17 cellular contexts compared by ENCODE assay signal in the genomic region with DNA sequence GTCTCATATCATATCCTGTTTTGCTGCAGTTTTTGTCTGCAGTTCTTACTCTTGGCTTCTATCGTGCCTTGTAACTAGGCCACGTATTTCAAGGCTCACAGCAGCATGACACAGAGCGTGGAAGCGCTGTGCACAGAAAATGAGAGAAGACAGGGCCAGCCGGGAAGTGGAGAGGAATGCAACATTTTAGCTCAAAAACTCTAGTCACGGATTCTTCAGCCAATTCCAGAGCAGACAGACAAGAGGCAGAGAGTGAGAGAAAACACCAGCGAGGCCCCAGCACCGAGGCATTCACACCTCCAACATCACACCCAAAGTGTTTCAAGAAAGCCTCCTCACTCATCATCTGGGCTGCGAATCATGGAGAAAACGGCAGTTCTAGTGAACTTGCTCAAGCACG.
DNase-seq lines count a peak whose midpoint lies in the region; ATAC-seq and TF ChIP-seq lines count a peak whose summit lies in the region.
"Had no signal": no experiment of that assay in that cellular context is flagged by ENCODE, and none has a peak within 500 bp of the region (broad histone marks: within the 10 kb centered on the region; RNA-seq: fewer than 3 reads in every experiment).

No MANE protein-coding gene starts in this region.

- no peak overlapping the region for H3K18ac ChIP-seq in H9 (ENCODE audit: insufficient read length, low read depth, low read length)

- H4K20me1 ChIP-seq in H9 (ENCODE audit: control insufficient read depth, insufficient read depth, insufficient read length): no peaks in the 10 kb centered on the region
- H4K20me1 ChIP-seq: BLaER1 had no signal

- WGBS in H9 (ENCODE audit: extremely low coverage, insufficient read length, low lambda C conversion rate): no CpG with 5 or more reads among the region's 11 CpGs

- H3T11ph ChIP-seq in H9 (ENCODE audit: low read length): no peak overlapping the region

- no peak overlapping the region for H3K4me3 ChIP-seq in fibroblast of the aortic adventitia (ENCODE audit: low read depth, low read length)
- H3K4me3 ChIP-seq: BLaER1 had no signal

- no peaks in the 10 kb centered on the region for H3K23me2 ChIP-seq in H9 (ENCODE audit: insufficient read length, low read depth, low read length, poor library complexity, severe bottlenecking)

- peaks cover 0 to 11% (median 7%) of the 10 kb centered on the region in 3 experiments; a peak in 5 of 7 replicates for H3K36me3 Mint-ChIP-seq in H9 (ENCODE audit: insufficient read depth in 1 of 3, low read depth in 3 of 3)
- H3K36me3 Mint-ChIP-seq: CD8-positive, alpha-beta T cell had no signal

- no peak for TF ChIP-seq CTCF in H9 (conservative IDR thresholded peaks at IDR 0.05)
- TF ChIP-seq CTCF in fibroblast of the aortic adventitia (IDR thresholded peaks at IDR 0.05; ENCODE audit: insufficient read depth, low read length): no peak

- no peak overlapping the region for H3K27ac ChIP-seq in H9 (ENCODE audit: insufficient read length, low read depth, low read length)
- H3K27ac ChIP-seq: BLaER1 had no signal

- H3K27me3 ChIP-seq in H9 (ENCODE audit: insufficient read depth, low read length): no peaks in the 10 kb centered on the region
- H3K27me3 ChIP-seq: BLaER1 had no signal

- H4K5ac ChIP-seq in H9 (ENCODE audit: insufficient read length, low read depth, low read length): no peak overlapping the region

- no peak overlapping the region for H2BK5ac ChIP-seq in H9 (ENCODE audit: insufficient read length, low read length)

- H3K14ac ChIP-seq in H9 (ENCODE audit: insufficient read depth, low read length): no peak overlapping the region

- H3K4me1 ChIP-seq in H9 (ENCODE audit: insufficient read depth, low read length): no peaks in the 10 kb centered on the region
- H3K4me1 ChIP-seq: BLaER1 had no signal

- no peak overlapping the region for H2BK12ac ChIP-seq in H9 (ENCODE audit: insufficient read length, low read depth, low read length)

- ATAC-seq in GM18858 (IDR thresholded peaks at IDR 0.05; ENCODE audit: unreplicated experiment): no peak
- ATAC-seq: CD8-positive, alpha-beta T cell had no signal

- peaks cover 0 to 4% of the 10 kb centered on the region in 2 experiments; a peak in 3 of 4 replicates for H3K4me1 Mint-ChIP-seq in H9

- no peak overlapping the region for H2BK120ac ChIP-seq in H9 (ENCODE audit: low read depth, low read length, poor library complexity, severe bottlenecking)

- H2BK15ac ChIP-seq in H9 (ENCODE audit: low read depth, low read length): no peak overlapping the region

- H4K8ac ChIP-seq in H9 (replicated peaks; ENCODE audit: insufficient read length, low read depth, low read length): no peak overlapping the region

- no peak overlapping the region for H3K4me2 ChIP-seq in H9 (ENCODE audit: insufficient read depth, insufficient read length, low read length)
- H3K4me2 ChIP-seq: BLaER1 had no signal

- no peaks in the 10 kb centered on the region for H3K79me2 ChIP-seq in H9 (ENCODE audit: insufficient read depth, low read length)

- no peak overlapping the region for H4K91ac ChIP-seq in H9 (ENCODE audit: insufficient read length, low read depth, low read length)

- no peak overlapping the region for H3K23ac ChIP-seq in H9 (ENCODE audit: insufficient read length, low read depth, low read length)

- no peak overlapping the region for H2AK5ac ChIP-seq in H9 (ENCODE audit: insufficient read length, low read length)

- no peak overlapping the region for H2BK20ac ChIP-seq in H9 (ENCODE audit: low read depth, low read length, poor library complexity, severe bottlenecking)

- H3K4ac ChIP-seq in H9 (ENCODE audit: low read depth, low read length): no peak overlapping the region

- H3K9ac ChIP-seq in H9 (ENCODE audit: extremely low read depth, insufficient read length, low read length): no peak overlapping the region
- H3K9ac ChIP-seq: BLaER1 had no signal

- peak overlapping the region in 2 of 3 experiments; percentile 33 to 65; a peak in 2 of 7 replicates for H3K27ac Mint-ChIP-seq in H9
- H3K27ac Mint-ChIP-seq: CD8-positive, alpha-beta T cell had no signal

- intact Hi-C loops in posterior cingulate gyrus (cut with DNase I): no loop called here

- DNase-seq in Ammon's horn (ENCODE audit: low spot score): peak; percentile 17
- DNase-seq in H9: no peak
- peak; percentile 0 for DNase-seq in fibroblast of the aortic adventitia (ENCODE audit: low read depth)
- DNase-seq in posterior cingulate gyrus: peak in 8 of 10 donors; percentile 36 to 90 (median 54)
- DNase-seq in kidney tubule cell (ENCODE audit: low spot score): no peak
- DNase-seq in DMS79 treated with DMSO at 0.1 percent for 48 hours (lab: John Stamatoyannopoulos, UW): no peak
- DNase-seq: ACHN; CD8-positive, alpha-beta T cell; DND-41; GDM1; H7; NCI-H1930; NCI-H2171 treated with DMSO at 0.1 percent for 48 hours; NCI-H446 treated with DMSO at 0.1 percent for 48 hours; RPMI8226 had no signal

- no peak overlapping the region for H3K56ac ChIP-seq in H9 (ENCODE audit: insufficient read length, low read depth, low read length)

- no peaks in the 10 kb centered on the region for H3K79me1 ChIP-seq in H9 (ENCODE audit: insufficient read depth, low read depth, low read length, poor library complexity, severe bottlenecking)

- no peaks in the 10 kb centered on the region; the same call in 1 of the 2 replicates for H3K27me3 Mint-ChIP-seq in H9 (ENCODE audit: low read depth)

- H3K4me3 Mint-ChIP-seq in H9: no peak overlapping the region
- H3K4me3 Mint-ChIP-seq: CD8-positive, alpha-beta T cell had no signal

- H3K9me3 ChIP-seq in H9 (ENCODE audit: control insufficient read depth, low read depth, low read length): no peaks in the 10 kb centered on the region

- no peak overlapping the region for H2AFZ ChIP-seq in H9 (ENCODE audit: low read length)

- peaks cover 7 to 10% of the 10 kb centered on the region in 2 experiments; a peak in 4 of 5 replicates for H3K9me3 Mint-ChIP-seq in H9

Comparison
In these comparisons a context has a peak if more than half of its experiments do, and no peak if none do; other contexts are left out.
1. DNase-seq: peak in Ammon's horn (single experiment), fibroblast of the aortic adventitia (single experiment) and posterior cingulate gyrus (8 of 10); none in H9 (single experiment), kidney tubule cell (single experiment) and DMS79 treated with DMSO at 0.1 percent for 48 hours (single experiment).